Comparison of ENCODE assay signal across 8 cellular contexts in the genomic region with DNA sequence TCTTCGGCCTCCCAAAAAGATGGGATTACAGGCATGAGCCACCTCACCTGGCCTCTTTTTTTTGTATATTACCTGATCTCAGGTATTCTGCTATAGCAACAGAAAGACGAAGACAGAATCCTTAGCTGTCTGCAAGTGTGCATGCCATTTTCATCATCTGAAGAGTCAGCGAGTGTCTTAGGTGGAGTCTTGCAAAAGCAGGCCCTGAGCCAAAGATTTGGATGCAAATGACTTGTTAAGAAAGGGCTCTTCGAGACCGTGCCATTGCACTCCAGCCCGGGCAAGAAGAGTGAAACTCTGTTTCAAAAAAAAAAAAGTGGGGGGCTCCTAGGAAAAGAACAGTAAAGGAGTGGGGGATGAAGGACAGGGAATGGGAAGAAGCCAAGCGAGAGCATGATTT. TPM values are rescaled to one million over a fixed set of nuclear protein-coding genes. Genes with fewer than 3 reads are reported as not detected.
A peak's percentile ranks its signal among the peaks of the same experiment; 100 is the strongest.
DNase-seq lines count a peak whose midpoint lies in the region; ATAC-seq, FAIRE-seq and TF ChIP-seq lines count a peak whose summit lies in the region.

No MANE protein-coding gene starts in this region.

- 31 to 50% methylated on average over 7 of the region's 7 CpGs for WGBS in GM23248 (ENCODE audit: low coverage in 1 of 2, low lambda C conversion rate in 2 of 2, missing lambda C conversion rate in 2 of 2), 2 experiments
- 42 to 49% methylated on average over 7 of the region's 7 CpGs for WGBS in esophagus, 2 donors
- 43 to 66% methylated on average over 7 of the region's 7 CpGs for WGBS in sigmoid colon, 2 donors

- intact Hi-C loops in sigmoid colon (cut with DNase I) = loop anchor here (10.0 kb wide), 1 partner anchor 301 kb away; a partner anchor contains a TSS

- no peaks in the 10 kb centered on the region for H3K36me3 ChIP-seq in GM23248 (ENCODE audit: low read depth)
- no peaks in the 10 kb centered on the region for H3K36me3 ChIP-seq in SJSA1
- H3K36me3 ChIP-seq in esophagus (ENCODE audit: control insufficient read depth in 2 of 2, insufficient read depth in 2 of 2, low read length in 1 of 2) = no peaks in the 10 kb centered on the region
- no peaks in the 10 kb centered on the region for H3K36me3 ChIP-seq in sigmoid colon

- TF ChIP-seq EP300 in sigmoid colon (IDR thresholded peaks at IDR 0.05) = no peak

- in situ Hi-C loops in GM23248 (cut with MboI) = loop anchor here (25.0 kb wide), 1 partner anchor 139 kb away; no protein-coding TSS in a partner anchor

- H3F3A ChIP-seq in GM23248 (ENCODE audit: insufficient read depth) = peaks cover 32% of the 10 kb centered on the region

- TF ChIP-seq POLR2A in sigmoid colon (IDR thresholded peaks at IDR 0.05) (no peak), GM12892 (IDR thresholded peaks at IDR 0.05; ENCODE audit: low read depth, low read length) (no peak)

- H3K27me3 ChIP-seq in GM23248 (replicated peaks; ENCODE audit: insufficient read depth) (no peaks in the 10 kb centered on the region), SJSA1 (replicated peaks) (no peaks in the 10 kb centered on the region), esophagus (ENCODE audit: control insufficient read depth in 1 of 2, insufficient read depth in 2 of 2, low read length in 2 of 2) (no peaks in the 10 kb centered on the region), sigmoid colon (no peaks in the 10 kb centered on the region)

- H3K4me1 ChIP-seq in GM23248 (ENCODE audit: insufficient read depth) = peaks cover 34% of the 10 kb centered on the region
- H3K4me1 ChIP-seq in SJSA1 (replicated peaks) = peaks cover 29% of the 10 kb centered on the region
- H3K4me1 ChIP-seq in esophagus (ENCODE audit: control insufficient read depth in 2 of 2, insufficient read depth in 2 of 2, low read length in 1 of 2) = no peaks in the 10 kb centered on the region
- H3K4me1 ChIP-seq in sigmoid colon = peaks cover 0 to 39% (median 33%) of the 10 kb centered on the region in 4 donors

- FAIRE-seq in GM12892 (lab: Jason Lieb, UNC) = no peak

- no peak for ATAC-seq in GM21528 (IDR thresholded peaks at IDR 0.05; ENCODE audit: low FRiP score, unreplicated experiment)

- H3K9me2 ChIP-seq in GM23248 (ENCODE audit: insufficient read depth) = no peaks in the 10 kb centered on the region

- no peaks in the 10 kb centered on the region for H4K20me1 ChIP-seq in GM23248 (ENCODE audit: insufficient read depth)

- peak overlapping the region; percentile 51 for H3K9ac ChIP-seq in GM23248

- H3K9me3 ChIP-seq in GM23248 (ENCODE audit: low read depth) = no peaks in the 10 kb centered on the region
- no peaks in the 10 kb centered on the region for H3K9me3 ChIP-seq in SJSA1 (replicated peaks)
- H3K9me3 ChIP-seq in esophagus (ENCODE audit: control insufficient read depth in 2 of 2, insufficient read depth in 1 of 2, low read depth in 1 of 2, low read length in 1 of 2) = no peaks in the 10 kb centered on the region
- H3K9me3 ChIP-seq in sigmoid colon = no peaks in the 10 kb centered on the region

- peak overlapping the region; percentile 86 for H3K4me2 ChIP-seq in GM23248 (ENCODE audit: unreplicated experiment)

- H3K27ac ChIP-seq in GM23248 (peak overlapping the region; percentile 95), SJSA1 (peak overlapping the region; percentile 77), esophagus (ENCODE audit: low read depth in 2 of 2, low read length in 1 of 2) (peak overlapping the region; percentile 93 to 99), sigmoid colon (peak overlapping the region; percentile 95 to 99 (median 98))

- DNase-seq in GM23248 (peak; percentile 58), SJSA1 (ENCODE audit: low read depth in 1 of 2, low spot score in 2 of 2) (no peak), sigmoid colon (no peak), GM12892 (ENCODE audit: insufficient read length) (no peak), SKM-1 treated with dmso at 0.1 percent for 144 hours (lab: John Stamatoyannopoulos, UW; ENCODE audit: unreplicated experiment) (no peak), NCI-H510A (lab: John Stamatoyannopoulos, UW) (no peak)

- no peak for TF ChIP-seq CTCF in sigmoid colon (IDR thresholded peaks at IDR 0.05)

- peak overlapping the region; percentile 54 for H3K4me3 ChIP-seq in GM23248
- H3K4me3 ChIP-seq in SJSA1 = no peak overlapping the region
- no peak overlapping the region for H3K4me3 ChIP-seq in esophagus (ENCODE audit: low read depth in 1 of 2, low read length in 2 of 2)
- H3K4me3 ChIP-seq in sigmoid colon = peak overlapping the region in 1 of 4 donors; percentile 14

- peaks cover 14% of the 10 kb centered on the region for H3K79me2 ChIP-seq in GM23248 (ENCODE audit: insufficient read depth)

- peak overlapping the region; percentile 84 for H2AFZ ChIP-seq in GM23248

RNA-seq across cellular contexts. Expression of a gene that starts 10.2 kb away (rescaled TPM):
- total RNA-seq in GM23248 (2014; rRNA removed; shearing (Covaris generic)) = 9.2 and 9.7 TPM in 2 replicates
- 8.9 and 9.8 TPM in 2 replicates for polyA plus RNA-seq in GM23248 (2016; fragmentation: Nextera tagmentation; extraction: Ambion mirVana)
- 9.1 and 10.9 TPM in 2 replicates for total RNA-seq in SJSA1 (2014; rRNA removed; shearing (Covaris generic))
- 10 to 100 TPM in 1 of 2 donors, 1 to 10 TPM in 1; 9.4 to 11.1 TPM for polyA plus RNA-seq in esophagus
- total RNA-seq in sigmoid colon = 10 to 100 TPM; 22.5 to 34.9 (median 29.5) TPM
- polyA plus RNA-seq in sigmoid colon = 10 to 100 TPM; 12.6 to 38.6 (median 17.1) TPM
- polyA plus RNA-seq in GM12892 (2012; ENCODE audit: missing spikeins) = 41.6 TPM

RNA-seq across cellular contexts. Expression of a gene that starts 14.8 kb away (rescaled TPM):
- total RNA-seq in GM23248 (2014; rRNA removed; shearing (Covaris generic)) = 1,965 and 2,442 TPM in 2 replicates
- polyA plus RNA-seq in GM23248 (2016; fragmentation: Nextera tagmentation; extraction: Ambion mirVana) = 3,590 and 3,619 TPM in 2 replicates
- 7,277 and 7,743 TPM in 2 replicates for total RNA-seq in SJSA1 (2014; rRNA removed; shearing (Covaris generic))
- 1,000 to 10,000 TPM in 1 of 2 donors, 100 to 1,000 TPM in 1; 499 to 1,202 TPM for polyA plus RNA-seq in esophagus
- total RNA-seq in sigmoid colon = 1,000 to 10,000 TPM; 1,906 to 2,799 (median 2,534) TPM
- 1,000 to 10,000 TPM; 3,109 to 8,584 (median 4,774) TPM for polyA plus RNA-seq in sigmoid colon
- polyA plus RNA-seq in GM12892 (2012; ENCODE audit: missing spikeins) = 10,745 TPM

RNA-seq across cellular contexts. Expression of a gene that starts 15.0 kb away (rescaled TPM):
- not detected in 2 replicates for total RNA-seq in GM23248 (2014; rRNA removed; shearing (Covaris generic))
- polyA plus RNA-seq in GM23248 (2016; fragmentation: Nextera tagmentation; extraction: Ambion mirVana) (0.26 TPM in 1 of 2 replicates, not detected in the other), esophagus (under 1 TPM; 0.33 to 0.84 TPM), sigmoid colon (1 to 10 TPM; 1.2 to 8.1 (median 1.2) TPM)
- 0.19 and 0.29 TPM in 2 replicates for total RNA-seq in SJSA1 (2014; rRNA removed; shearing (Covaris generic))
- total RNA-seq in sigmoid colon = under 1 TPM in 3 of 4 donors, not detected in 1; 0.41 to 0.66 (median 0.55) TPM
- 12.6 TPM for polyA plus RNA-seq in GM12892 (2012; ENCODE audit: missing spikeins)
